34 cellular contexts compared by ENCODE assay signal in genomic region chr6:162271922-162272321, GRCh38.
"Had no signal": no experiment of that assay in that cellular context is flagged by ENCODE, and none has a peak within 500 bp of the region (broad histone marks: within the 10 kb centered on the region; RNA-seq: fewer than 3 reads in every experiment).

No MANE protein-coding gene starts in this region.

- H3K4me1 ChIP-seq: esophagus squamous epithelium, heart right ventricle, prostate gland, sigmoid colon, stomach, thyroid gland, upper lobe of left lung, vagina had no signal

- H3K9me3 Mint-ChIP-seq: activated B cell treated with CpG ODN at 0.5 μM for 24 hours; activated naive CD4-positive, alpha-beta T cell treated with anti-CD3 and anti-CD28 coated beads, Interleukin-2, amount 50 U/mL, for 72 hours; activated T-cell treated with anti-CD3 and anti-CD28 coated beads, Interleukin-2, amount 50 U/mL, for 72 hours; mesothelial cell of epicardium; nephron progenitor cell; stimulated activated memory B cell treated with anti-CD40 and anti-IgM and Interleukin-4, amounts not matched to agents 10 μg/mL and 1 μg/mL and 100 μg/mL, for 72 hours had no signal

- H3K9me3 ChIP-seq: esophagus squamous epithelium, heart right ventricle, pancreas, prostate gland, sigmoid colon, stomach, thyroid gland, upper lobe of left lung, vagina had no signal

- DNase-seq: activated B cell treated with CpG ODN at 0.5 μM for 24 hours; activated CD4-positive, alpha-beta T cell treated with anti-CD3 and anti-CD28 coated beads for 36 hours; activated CD4-positive, alpha-beta T cell treated with anti-CD3 and anti-CD28 coated beads, Interleukin-2, amount 50 U/mL, for 4 hours; activated naive CD4-positive, alpha-beta T cell; activated T-cell treated with anti-CD3 and anti-CD28 coated beads for 4 hours; activated T-cell treated with anti-CD3 and anti-CD28 coated beads, Interleukin-2, amount 50 U/mL, for 72 hours; dermis blood vessel endothelial cell; effector CD4-positive, alpha-beta T cell; esophagus squamous epithelium; foreskin melanocyte; heart right ventricle; islet precursor cell; mammary epithelial cell; naive B cell; nephron progenitor cell; nucleus accumbens; pancreas; retina; sigmoid colon; small intestine; stimulated activated CD4-positive, alpha-beta T cell treated with anti-CD3 and anti-CD28 coated beads, Interleukin-1b, Interleukin-23, amount 100 ng/mL, for 48 hours; stimulated activated CD4-positive, alpha-beta T cell treated with anti-CD3 and anti-CD28 coated beads, Interleukin-4, amount 100 ng/mL, for 4 hours; stimulated activated CD8-positive, alpha-beta memory T cell treated with anti-CD3 and anti-CD28 coated beads, Interleukin-4, amount 100 ng/mL, for 48 hours; stomach; T-helper 17 cell; thyroid gland; upper lobe of left lung had no signal

- H3K27ac Mint-ChIP-seq: activated B cell treated with CpG ODN at 0.5 μM for 24 hours; activated CD4-positive, alpha-beta T cell treated with anti-CD3 and anti-CD28 coated beads for 36 hours; activated naive CD4-positive, alpha-beta T cell treated with anti-CD3 and anti-CD28 coated beads, Interleukin-2, amount 50 U/mL, for 72 hours; activated T-cell treated with anti-CD3 and anti-CD28 coated beads, Interleukin-2, amount 50 U/mL, for 72 hours; mesothelial cell of epicardium; naive B cell; nephron progenitor cell; stimulated activated memory B cell treated with anti-CD40 and anti-IgM and Interleukin-4, amounts not matched to agents 10 μg/mL and 1 μg/mL and 100 μg/mL, for 72 hours; T-helper 17 cell had no signal

- H3K27me3 Mint-ChIP-seq: activated B cell treated with CpG ODN at 0.5 μM for 24 hours; activated CD4-positive, alpha-beta T cell treated with anti-CD3 and anti-CD28 coated beads for 36 hours; central memory CD8-positive, alpha-beta T cell; naive B cell; stimulated activated memory B cell treated with anti-CD40 and anti-IgM and Interleukin-4, amounts not matched to agents 10 μg/mL and 1 μg/mL and 100 μg/mL, for 72 hours; T-helper 17 cell had no signal

- H3K4me3 ChIP-seq: esophagus squamous epithelium, heart right ventricle, pancreas, prostate gland, sigmoid colon, stomach, thyroid gland, upper lobe of left lung, vagina had no signal

- H3K27ac ChIP-seq: epithelial cell of prostate, esophagus squamous epithelium, heart right ventricle, pancreas, prostate gland, sigmoid colon, stomach, thyroid gland, upper lobe of left lung, vagina had no signal

- H3K4me3 Mint-ChIP-seq: activated B cell treated with CpG ODN at 0.5 μM for 24 hours; activated CD4-positive, alpha-beta T cell treated with anti-CD3 and anti-CD28 coated beads for 36 hours; activated T-cell treated with anti-CD3 and anti-CD28 coated beads, Interleukin-2, amount 50 U/mL, for 72 hours; central memory CD8-positive, alpha-beta T cell; mesothelial cell of epicardium; naive B cell; nephron progenitor cell; stimulated activated memory B cell treated with anti-CD40 and anti-IgM and Interleukin-4, amounts not matched to agents 10 μg/mL and 1 μg/mL and 100 μg/mL, for 72 hours; T-helper 17 cell had no signal

- H3K27me3 ChIP-seq: esophagus squamous epithelium, heart right ventricle, pancreas, sigmoid colon, stomach, thyroid gland, upper lobe of left lung, vagina had no signal

- H3K36me3 ChIP-seq: esophagus squamous epithelium, heart right ventricle, pancreas, prostate gland, sigmoid colon, stomach, thyroid gland, upper lobe of left lung, vagina had no signal

- H3K4me1 Mint-ChIP-seq: activated B cell treated with CpG ODN at 0.5 μM for 24 hours; activated CD4-positive, alpha-beta T cell treated with anti-CD3 and anti-CD28 coated beads for 36 hours; central memory CD8-positive, alpha-beta T cell; mesothelial cell of epicardium; naive B cell; stimulated activated memory B cell treated with anti-CD40 and anti-IgM and Interleukin-4, amounts not matched to agents 10 μg/mL and 1 μg/mL and 100 μg/mL, for 72 hours; T-helper 17 cell had no signal

- H3K36me3 Mint-ChIP-seq: mesothelial cell of epicardium; naive B cell; stimulated activated memory B cell treated with anti-CD40 and anti-IgM and Interleukin-4, amounts not matched to agents 10 μg/mL and 1 μg/mL and 100 μg/mL, for 72 hours had no signal
